8 cellular contexts compared by ENCODE assay signal in genomic region chr1:8671313-8671917, GRCh38.
DNase-seq lines count a peak whose midpoint lies in the region; ATAC-seq and TF ChIP-seq lines count a peak whose summit lies in the region.

No MANE protein-coding gene starts in this region.

- no peak overlapping the region for H3K27ac ChIP-seq in RWPE1

- POLR2A ChIA-PET in RWPE1 (lab: Yijun Ruan, JAX; ENCODE audit: low non-redundant PET), result no interaction called here

- no peaks in the 10 kb centered on the region for H3K9me3 ChIP-seq in mucosa of descending colon

- intact Hi-C loops in mucosa of descending colon (cut with DNase I, micrococcal nuclease), result no loop called here

- TF ChIP-seq CTCF in RWPE1 (conservative IDR thresholded peaks at IDR 0.05; ENCODE audit: low read depth) (peak; percentile 67), mucosa of descending colon (IDR thresholded peaks at IDR 0.05) (peak; percentile 61)

- H3K36me3 ChIP-seq in mucosa of descending colon (ENCODE audit: low read depth), result no peaks in the 10 kb centered on the region

- H3K4me1 ChIP-seq in mucosa of descending colon (ENCODE audit: low read depth), result peaks cover 14% of the 10 kb centered on the region

- no peak overlapping the region for H3K4me3 ChIP-seq in mucosa of descending colon

- CTCF ChIA-PET in RWPE1 (lab: Yijun Ruan, JAX), result interaction anchor here (0.5 to 1.2 kb wide), 7 partner anchors 9 to 75 kb away, joined by 3 to 7 read pairs (median 5); no protein-coding TSS in a partner anchor

- ATAC-seq in mucosa of descending colon, result peak; percentile 70
- ATAC-seq in HG02759 (IDR thresholded peaks at IDR 0.05; ENCODE audit: unreplicated experiment), result no peak
- ATAC-seq in HG03469 (IDR thresholded peaks at IDR 0.05; ENCODE audit: unreplicated experiment), result no peak

- DNase-seq in D341Med (ENCODE audit: low spot score) (peak; percentile 61), HPDE6-E6E7 (ENCODE audit: extremely low spot score) (peak; percentile 51), RWPE1 (ENCODE audit: low spot score) (peak; percentile 62), epidermal melanocyte (ENCODE audit: insufficient read length, low spot score) (peak; percentile 76), mucosa of descending colon (peak in 1 of 3 donors; percentile 48)
- no peak for DNase-seq in activated CD8-positive, alpha-beta memory T cell treated with anti-CD3 and anti-CD28 coated beads for 24 hours
